Comparison of ENCODE assay signal across 18 cellular contexts in the genomic region with DNA sequence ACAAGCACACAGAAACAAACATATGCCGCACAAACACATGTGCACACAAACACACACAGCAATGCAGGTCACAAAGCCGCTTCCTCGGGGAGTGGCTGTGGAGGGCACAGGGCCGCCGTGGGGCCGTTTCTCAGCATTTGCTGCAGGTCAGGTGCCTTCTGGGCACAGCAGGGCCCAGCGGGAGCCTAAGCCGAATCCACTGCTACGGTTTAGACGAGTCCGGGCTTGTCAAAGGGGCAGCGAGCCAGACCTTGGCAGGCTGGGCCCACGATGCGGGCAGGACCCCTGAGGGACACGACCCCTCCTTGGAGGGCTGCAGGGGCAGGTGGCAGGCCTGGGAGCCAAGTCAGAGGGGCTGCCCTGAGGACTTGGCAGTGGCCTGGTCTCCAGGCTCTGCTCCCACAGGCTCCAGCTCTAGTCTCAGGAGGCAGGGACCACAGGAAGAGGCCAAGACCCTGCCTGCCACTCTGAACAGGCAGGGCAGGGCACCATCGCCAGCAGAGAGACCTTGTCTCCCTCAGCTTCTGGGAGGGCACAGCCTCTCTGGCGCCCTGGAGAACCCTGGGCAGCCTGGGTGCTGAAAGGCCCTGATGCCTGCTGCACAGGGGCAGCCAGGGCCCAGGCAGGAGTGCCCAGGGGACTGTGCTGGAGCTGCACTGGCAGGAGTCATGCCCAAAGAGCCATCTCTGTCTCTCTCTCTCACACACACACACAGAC. TPM values are rescaled to one million over a fixed set of nuclear protein-coding genes. Genes with fewer than 3 reads are reported as not detected.
"Had no signal": no experiment of that assay in that cellular context is flagged by ENCODE, and none has a peak within 500 bp of the region (broad histone marks: within the 10 kb centered on the region; RNA-seq: fewer than 3 reads in every experiment).

No MANE protein-coding gene starts in this region.

- H3K4me3 Mint-ChIP-seq: activated naive CD8-positive, alpha-beta T cell treated with anti-CD3 and anti-CD28 coated beads for 36 hours; activated T-cell treated with anti-CD3 and anti-CD28 coated beads, Interleukin-2, amount 50 U/mL, for 24 hours; memory B cell; nephron; stimulated activated naive B cell treated with anti-CD40 and anti-IgM and Interleukin-4, amounts not matched to agents 10 μg/mL and 1 μg/mL and 100 μg/mL, for 72 hours had no signal

- H3K27ac ChIP-seq: breast epithelium, dorsolateral prefrontal cortex, esophagus muscularis mucosa, foreskin keratinocyte, heart right ventricle, left lung, transverse colon had no signal

- H3K27me3 ChIP-seq: transverse colon had no signal

- ATAC-seq: foreskin keratinocyte; heart right ventricle; left lung; sciatic nerve; stimulated activated naive B cell treated with anti-CD40 and anti-IgM and Interleukin-4, amounts not matched to agents 10 μg/mL and 1 μg/mL and 100 μg/mL, for 72 hours had no signal

- H3K36me3 Mint-ChIP-seq: activated naive CD8-positive, alpha-beta T cell treated with anti-CD3 and anti-CD28 coated beads for 36 hours; memory B cell had no signal

- H3K27ac Mint-ChIP-seq: activated naive CD8-positive, alpha-beta T cell treated with anti-CD3 and anti-CD28 coated beads for 36 hours; activated T-cell treated with anti-CD3 and anti-CD28 coated beads, Interleukin-2, amount 50 U/mL, for 24 hours; memory B cell; nephron; stimulated activated naive B cell treated with anti-CD40 and anti-IgM and Interleukin-4, amounts not matched to agents 10 μg/mL and 1 μg/mL and 100 μg/mL, for 72 hours had no signal

- H3K9me3 Mint-ChIP-seq: activated naive CD8-positive, alpha-beta T cell treated with anti-CD3 and anti-CD28 coated beads for 36 hours; activated T-cell treated with anti-CD3 and anti-CD28 coated beads, Interleukin-2, amount 50 U/mL, for 24 hours; memory B cell; stimulated activated naive B cell treated with anti-CD40 and anti-IgM and Interleukin-4, amounts not matched to agents 10 μg/mL and 1 μg/mL and 100 μg/mL, for 72 hours had no signal

- DNase-seq: activated gamma-delta T cell treated with Interleukin-2 at 50 U/mL for 16 hours; activated naive CD8-positive, alpha-beta T cell treated with anti-CD3 and anti-CD28 coated beads for 36 hours; activated T-cell treated with anti-CD3 and anti-CD28 coated beads, Interleukin-2, amount 50 U/mL, for 24 hours; dorsolateral prefrontal cortex; foreskin keratinocyte; heart right ventricle; islet precursor cell; left lung; stimulated activated CD4-positive, alpha-beta T cell treated with anti-CD3 and anti-CD28 coated beads, Interleukin-2, amount 100 ng/mL, for 24 hours; stimulated activated naive B cell treated with anti-CD40 and anti-IgM and Interleukin-4, amounts not matched to agents 10 μg/mL and 1 μg/mL and 100 μg/mL, for 72 hours; transverse colon had no signal

RNA-seq across cellular contexts. Expression of a gene that starts 5.5 kb away (rescaled TPM):
- total RNA-seq: activated naive CD8-positive, alpha-beta T cell treated with anti-CD3 and anti-CD28 coated beads for 36 hours; breast epithelium; foreskin keratinocyte; heart right ventricle; left lung; pulmonary artery endothelial cell; subcutaneous adipose tissue; transverse colon had no signal
- polyA plus RNA-seq: foreskin keratinocyte, heart right ventricle had no signal

RNA-seq across cellular contexts. Expression of a gene that starts 17.2 kb away (rescaled TPM):
- total RNA-seq: activated naive CD8-positive, alpha-beta T cell treated with anti-CD3 and anti-CD28 coated beads for 36 hours had no signal
